In genomic region chr3:46943237-46944187, GRCh38 we compare ENCODE assay signal across 10 cellular contexts. TPM values are rescaled to one million over a fixed set of nuclear protein-coding genes. Genes with fewer than 3 reads are reported as not detected.
A peak's percentile ranks its signal among the peaks of the same experiment; 100 is the strongest.
DNase-seq lines count a peak whose midpoint lies in the region; ATAC-seq, FAIRE-seq and TF ChIP-seq lines count a peak whose summit lies in the region.
"Had no signal": no experiment of that assay in that cellular context is flagged by ENCODE, and none has a peak within 500 bp of the region (broad histone marks: within the 10 kb centered on the region; RNA-seq: fewer than 3 reads in every experiment).

No MANE protein-coding gene starts in this region.

- H3K36me3 Mint-ChIP-seq in activated T-cell treated with anti-CD3 and anti-CD28 coated beads, Interleukin-2, amount 50 U/mL, for 4 hours (ENCODE audit: insufficient read depth): peaks cover 37% of the 10 kb centered on the region

- DNase-seq in NCI-H1092 treated with DMSO at 0.1 percent for 48 hours (lab: John Stamatoyannopoulos, UW): peak; percentile 17
- DNase-seq in NCI-H1092 (lab: John Stamatoyannopoulos, UW): no peak
- peak; percentile 86 for DNase-seq in bronchial epithelial cell (ENCODE audit: low read depth)
- peak in 1 of 2 donors; percentile 72 for DNase-seq in left lung
- DNase-seq in transverse colon: peak; percentile 69
- DNase-seq in UCSD-AML1 (lab: John Stamatoyannopoulos, UW; ENCODE audit: unreplicated experiment): no peak
- DNase-seq in activated T-cell treated with anti-CD3 and anti-CD28 coated beads, Interleukin-2, amount 50 U/mL, for 4 hours: no peak
- DNase-seq: 8988T, NCI-H446 treated with DMSO at 0.1 percent for 48 hours had no signal

- H3K36me3 ChIP-seq in bronchial epithelial cell (ENCODE audit: control insufficient read depth, insufficient read depth, low read length) (peaks cover 16% of the 10 kb centered on the region), left lung (peaks cover 0 to 16% of the 10 kb centered on the region in 2 donors), transverse colon (peaks cover 0 to 13% (median 6%) of the 10 kb centered on the region in 4 donors)

- H3K27ac ChIP-seq in left lung: peak overlapping the region; percentile 81 to 93
- H3K27ac ChIP-seq in transverse colon: peak overlapping the region; percentile 74 to 87 (median 84)

- no peaks in the 10 kb centered on the region for H3K27me3 ChIP-seq in bronchial epithelial cell (ENCODE audit: control insufficient read depth, insufficient read depth, low read length)
- no peaks in the 10 kb centered on the region for H3K27me3 ChIP-seq in left lung
- no peaks in the 10 kb centered on the region for H3K27me3 ChIP-seq in transverse colon

- peak; percentile 13 for FAIRE-seq in bronchial epithelial cell (lab: Jason Lieb, UNC)

- no peak overlapping the region for H3K4me3 ChIP-seq in bronchial epithelial cell (ENCODE audit: low read depth, low read length)
- H3K4me3 ChIP-seq in left lung: no peak overlapping the region
- H3K4me3 ChIP-seq in transverse colon: peak overlapping the region in 2 of 4 donors; percentile 7 to 16

- H3K4me3 Mint-ChIP-seq in activated T-cell treated with anti-CD3 and anti-CD28 coated beads, Interleukin-2, amount 50 U/mL, for 4 hours: no peak overlapping the region

- peak; percentile 69 for ATAC-seq in left lung
- no peak for ATAC-seq in activated T-cell treated with anti-CD3 and anti-CD28 coated beads, Interleukin-2, amount 50 U/mL, for 4 hours
- ATAC-seq in GM21390 (IDR thresholded peaks at IDR 0.05; ENCODE audit: unreplicated experiment): no peak

- in situ Hi-C loops in transverse colon (cut with MboI; ENCODE audit: low pct_ligation_motif_present in 1 of 4, low pct_unique_long_range_greater_than_20kb in 1 of 4, low sequenced_read_pairs in 3 of 4): no loop called here

- TF ChIP-seq POLR2A in transverse colon (IDR thresholded peaks at IDR 0.05): no peak

- H3K27me3 Mint-ChIP-seq in activated T-cell treated with anti-CD3 and anti-CD28 coated beads, Interleukin-2, amount 50 U/mL, for 4 hours (ENCODE audit: low read depth): no peaks in the 10 kb centered on the region

- intact Hi-C loops in left lung (cut with DNase I): no loop called here
- intact Hi-C loops in transverse colon (cut with DNase I; ENCODE audit: low total_unique reads): no loop called here

- TF ChIP-seq EP300 in transverse colon (IDR thresholded peaks at IDR 0.05; ENCODE audit: low read depth): no peak

- H3K9me3 ChIP-seq in left lung (no peaks in the 10 kb centered on the region), transverse colon (no peaks in the 10 kb centered on the region)

- peaks cover 42 to 85% of the 10 kb centered on the region in 2 donors for H3K4me1 ChIP-seq in left lung
- H3K4me1 ChIP-seq in transverse colon: peaks cover 56 to 83% (median 75%) of the 10 kb centered on the region in 4 donors

- WGBS in transverse colon (ENCODE audit: low coverage in 1 of 2), 2 donors: 59% methylated on average over 12 of the region's 12 CpGs; no CpG with 5 or more reads in 1 of the 2 donors

- H3K9me3 Mint-ChIP-seq in activated T-cell treated with anti-CD3 and anti-CD28 coated beads, Interleukin-2, amount 50 U/mL, for 4 hours: no peaks in the 10 kb centered on the region

- H3K4me1 Mint-ChIP-seq in activated T-cell treated with anti-CD3 and anti-CD28 coated beads, Interleukin-2, amount 50 U/mL, for 4 hours (ENCODE audit: low read depth): peaks cover 76% of the 10 kb centered on the region

- TF ChIP-seq CTCF in bronchial epithelial cell (IDR thresholded peaks at IDR 0.05; ENCODE audit: insufficient read depth, low read length, severe bottlenecking) (no peak), left lung (IDR thresholded peaks at IDR 0.05) (no peak), transverse colon (IDR thresholded peaks at IDR 0.05) (no peak)

RNA-seq across cellular contexts. Expression of gene CCDC12, which starts 33.0 kb away (rescaled TPM):
- total RNA-seq in bronchial epithelial cell (39.2 and 41.9 TPM in 2 replicates), left lung (10 to 100 TPM; 34.7 to 43.7 TPM), transverse colon (10 to 100 TPM; 50.1 to 72.9 (median 53.0) TPM)
- 10 to 100 TPM; 75.9 to 77.6 (median 76.5) TPM for total RNA-seq in activated T-cell treated with anti-CD3 and anti-CD28 coated beads, Interleukin-2, amount 50 U/mL, for 4 hours

RNA-seq across cellular contexts. Expression of gene NBEAL2, which starts 36.0 kb away (rescaled TPM):
- total RNA-seq in bronchial epithelial cell (20.0 and 35.5 TPM in 2 replicates), left lung (100 to 1,000 TPM in 1 of 2 donors, 10 to 100 TPM in 1; 99.6 to 148 TPM), transverse colon (100 to 1,000 TPM in 2 of 4 donors, 10 to 100 TPM in 2; 81.1 to 163 (median 122) TPM)
- total RNA-seq in activated T-cell treated with anti-CD3 and anti-CD28 coated beads, Interleukin-2, amount 50 U/mL, for 4 hours: 10 to 100 TPM; 75.5 to 86.9 (median 80.7) TPM

Comparison
In these comparisons a context has a peak if more than half of its experiments do, and no peak if none do; other contexts are left out.
1. DNase-seq: peak in NCI-H1092 treated with DMSO at 0.1 percent for 48 hours (single experiment), bronchial epithelial cell (single experiment) and transverse colon (single experiment); none in NCI-H1092 (single experiment), UCSD-AML1 (single experiment) and activated T-cell treated with anti-CD3 and anti-CD28 coated beads, Interleukin-2, amount 50 U/mL, for 4 hours (single experiment).